Comparison of ENCODE assay signal across 19 cellular contexts in the genomic region with DNA sequence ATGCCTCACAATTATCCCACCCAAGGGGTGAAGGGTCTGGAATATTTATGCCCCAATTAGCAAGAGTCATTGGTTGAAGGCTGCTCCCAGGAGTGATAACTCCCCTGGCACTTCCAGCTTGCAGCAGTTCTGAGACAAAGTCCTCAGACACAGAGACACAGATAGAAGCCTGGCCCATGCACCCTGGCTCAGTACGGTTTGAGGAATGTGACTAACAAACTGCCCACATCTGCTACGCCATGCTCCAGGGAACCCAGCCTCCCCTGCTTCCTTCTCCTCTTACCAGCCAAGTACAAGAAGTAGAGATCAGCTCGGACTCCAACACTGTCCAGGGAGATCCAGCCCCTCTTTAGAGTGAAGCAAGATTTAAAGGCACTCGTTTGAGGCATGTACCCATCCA. TPM values are rescaled to one million over a fixed set of nuclear protein-coding genes. Genes with fewer than 3 reads are reported as not detected.
DNase-seq lines count a peak whose midpoint lies in the region; ATAC-seq, FAIRE-seq and TF ChIP-seq lines count a peak whose summit lies in the region.
"Had no signal": no experiment of that assay in that cellular context is flagged by ENCODE, and none has a peak within 500 bp of the region (broad histone marks: within the 10 kb centered on the region; RNA-seq: fewer than 3 reads in every experiment).

No MANE protein-coding gene starts in this region.

- no peak for TF ChIP-seq EP300 in GM12878 (IDR thresholded peaks at IDR 0.05; ENCODE audit: borderline replicate concordance in 1 of 2, control insufficient read depth in 1 of 2, low read depth in 2 of 2, low read length in 2 of 2)

- no peaks in the 10 kb centered on the region for H3F3A ChIP-seq in DOHH2 (ENCODE audit: control insufficient read depth, insufficient read depth)

- no peak overlapping the region for H2BK120ac ChIP-seq in mesenchymal stem cell (ENCODE audit: low read depth, low read length)

- H3K27ac ChIP-seq in DOHH2 (ENCODE audit: low read depth, low read length) = no peak overlapping the region
- no peak overlapping the region for H3K27ac ChIP-seq in GM12878 (ENCODE audit: control insufficient read depth, insufficient read depth)
- no peak overlapping the region for H3K27ac ChIP-seq in mesenchymal stem cell (ENCODE audit: low read length, poor library complexity, severe bottlenecking)

- H3K4me2 ChIP-seq in DOHH2 (ENCODE audit: low read length) (peak overlapping the region; percentile 0; the same call in 1 of the 2 replicates), GM12878 (ENCODE audit: control insufficient read depth, insufficient read depth) (no peak overlapping the region), mesenchymal stem cell (ENCODE audit: low read length, poor library complexity, severe bottlenecking) (no peak overlapping the region)

- no peak for TF ChIP-seq RAD21 in GM12878 (IDR thresholded peaks at IDR 0.05; ENCODE audit: insufficient read depth, low read depth, low read length)

- no peaks in the 10 kb centered on the region for H3K9me2 ChIP-seq in DOHH2 (replicated peaks; ENCODE audit: control insufficient read depth, low read length)

- H3K36me3 ChIP-seq in DOHH2 (ENCODE audit: control insufficient read depth, low read length) (no peaks in the 10 kb centered on the region), GM12878 (ENCODE audit: control insufficient read depth in 2 of 2, insufficient read depth in 2 of 2, low read length in 1 of 2) (no peaks in the 10 kb centered on the region), mesenchymal stem cell (ENCODE audit: control insufficient read depth in 1 of 2, insufficient read depth in 2 of 2, low read depth in 1 of 2, low read length in 2 of 2) (no peaks in the 10 kb centered on the region)

- H2AK5ac ChIP-seq in mesenchymal stem cell (ENCODE audit: low read length, severe bottlenecking) = no peak overlapping the region

- CTCF ChIA-PET in GM12878 (lab: Yijun Ruan, JAX) = interaction anchor here (1.0 to 3.7 kb wide), 4 partner anchors 9 to 85 kb away, joined by 3 to 9 read pairs (median 4); no protein-coding TSS in a partner anchor

- no peak overlapping the region for H3K23ac ChIP-seq in mesenchymal stem cell (ENCODE audit: low read length in 2 of 2)

- no peak overlapping the region for H2BK15ac ChIP-seq in mesenchymal stem cell (ENCODE audit: low read depth, poor library complexity, severe bottlenecking)

- no peaks in the 10 kb centered on the region for H3K9me3 Mint-ChIP-seq in stimulated activated effector memory CD8-positive, alpha-beta T cell treated with anti-CD3 and anti-CD28 coated beads, Interleukin-12 subunit alpha, Interleukin-12 subunit beta, amount 100 ng/mL, for 72 hours
- H3K9me3 Mint-ChIP-seq: activated naive CD8-positive, alpha-beta T cell treated with anti-CD3 and anti-CD28 coated beads, Interleukin-2, amount 10 ng/mL, durations not matched to agents 7 days and 5 days; activated T-helper 1 cell treated with anti-CD3 and anti-CD28 coated beads, Interleukin-12 subunit alpha, Interleukin-12 subunit beta, Interleukin-2, Interleukin-4 antibody, amounts not matched to agents 30 ng/mL and 10 ng/mL and 1 ng/mL, durations not matched to agents 14 hours and 24 hours and 36 hours; immature natural killer cell; neural crest cell had no signal

- peaks cover 2% of the 10 kb centered on the region; the same call in 1 of the 2 replicates for H3K27me3 ChIP-seq in DOHH2 (ENCODE audit: control insufficient read depth, low read length)
- no peaks in the 10 kb centered on the region; a peak in 2 of 4 replicates for H3K27me3 ChIP-seq in GM12878 (replicated peaks in 1 of 2; ENCODE audit: control insufficient read depth in 2 of 2, insufficient read depth in 2 of 2, low read length in 1 of 2)
- H3K27me3 ChIP-seq in mesenchymal stem cell (ENCODE audit: control insufficient read depth in 1 of 2, insufficient read depth in 1 of 2, low read length in 2 of 2) = no peaks in the 10 kb centered on the region

- H3K9ac ChIP-seq in GM12878 (ENCODE audit: control insufficient read depth, insufficient read depth, low read length) (no peak overlapping the region), mesenchymal stem cell (ENCODE audit: low read length) (no peak overlapping the region)

- H3K27ac Mint-ChIP-seq in stimulated activated effector memory CD8-positive, alpha-beta T cell treated with anti-CD3 and anti-CD28 coated beads, Interleukin-12 subunit alpha, Interleukin-12 subunit beta, amount 100 ng/mL, for 72 hours = no peak overlapping the region
- H3K27ac Mint-ChIP-seq: activated naive CD8-positive, alpha-beta T cell treated with anti-CD3 and anti-CD28 coated beads, Interleukin-2, amount 10 ng/mL, durations not matched to agents 7 days and 5 days; activated T-helper 1 cell treated with anti-CD3 and anti-CD28 coated beads, Interleukin-12 subunit alpha, Interleukin-12 subunit beta, Interleukin-2, Interleukin-4 antibody, amounts not matched to agents 30 ng/mL and 10 ng/mL and 1 ng/mL, durations not matched to agents 14 hours and 24 hours and 36 hours; immature natural killer cell had no signal

- H2AFZ ChIP-seq in GM12878 (ENCODE audit: control insufficient read depth, low read depth, low read length) (no peak overlapping the region), mesenchymal stem cell (ENCODE audit: low read depth, low read length) (peak overlapping the region; percentile 1)

- H3K4me3 Mint-ChIP-seq in stimulated activated effector memory CD8-positive, alpha-beta T cell treated with anti-CD3 and anti-CD28 coated beads, Interleukin-12 subunit alpha, Interleukin-12 subunit beta, amount 100 ng/mL, for 72 hours = no peak overlapping the region
- H3K4me3 Mint-ChIP-seq: activated naive CD8-positive, alpha-beta T cell treated with anti-CD3 and anti-CD28 coated beads, Interleukin-2, amount 10 ng/mL, durations not matched to agents 7 days and 5 days; activated T-helper 1 cell treated with anti-CD3 and anti-CD28 coated beads, Interleukin-12 subunit alpha, Interleukin-12 subunit beta, Interleukin-2, Interleukin-4 antibody, amounts not matched to agents 30 ng/mL and 10 ng/mL and 1 ng/mL, durations not matched to agents 14 hours and 24 hours and 36 hours; immature natural killer cell; neural crest cell had no signal

- peak overlapping the region in 1 of 2 experiments; percentile 4 for H3K14ac ChIP-seq in mesenchymal stem cell (ENCODE audit: low read length in 2 of 2)

- H3K4me3 ChIP-seq in DOHH2 (ENCODE audit: low read length) (no peak overlapping the region), GM12878 (no peak overlapping the region), mesenchymal stem cell (ENCODE audit: insufficient read depth in 1 of 2, low read depth in 1 of 2, low read length in 2 of 2) (no peak overlapping the region)

- RAD21 ChIA-PET in GM12878 (lab: Charles Lee; ENCODE audit: unreplicated experiment) = interaction anchor here (1.7 kb wide), 1 partner anchor 106 kb away, joined by 3 read pairs; no protein-coding TSS in a partner anchor

- H3K4me1 Mint-ChIP-seq in stimulated activated effector memory CD8-positive, alpha-beta T cell treated with anti-CD3 and anti-CD28 coated beads, Interleukin-12 subunit alpha, Interleukin-12 subunit beta, amount 100 ng/mL, for 72 hours = no peaks in the 10 kb centered on the region
- H3K4me1 Mint-ChIP-seq: immature natural killer cell had no signal

- H4K20me1 ChIP-seq in DOHH2 (ENCODE audit: control insufficient read depth, insufficient read depth, low read depth, low read length) (no peaks in the 10 kb centered on the region), GM12878 (ENCODE audit: control insufficient read depth, insufficient read depth) (no peaks in the 10 kb centered on the region)

- no peak overlapping the region for H2BK12ac ChIP-seq in mesenchymal stem cell (ENCODE audit: low read length in 2 of 2)

- POLR2A ChIA-PET in GM12878 (lab: Charles Lee) = no interaction called here

- peak overlapping the region; percentile 68 for H4K8ac ChIP-seq in mesenchymal stem cell (ENCODE audit: low read length)

- intact Hi-C loops in GM12878 (cut with micrococcal nuclease; ENCODE audit: unreplicated experiment) = no loop called here

- no peaks in the 10 kb centered on the region for H3K79me1 ChIP-seq in mesenchymal stem cell (replicated peaks; ENCODE audit: low read length, poor library complexity, severe bottlenecking)

- H3K9me3 ChIP-seq in DOHH2 (ENCODE audit: control insufficient read depth, insufficient read depth, low read length) (no peaks in the 10 kb centered on the region), GM12878 (replicated peaks; ENCODE audit: control insufficient read depth, insufficient read depth, low read length) (no peaks in the 10 kb centered on the region), mesenchymal stem cell (ENCODE audit: control insufficient read depth, low read length) (no peaks in the 10 kb centered on the region)

- peak; percentile 18; the same call in 2 of the 3 replicates for ATAC-seq in GM12878
- ATAC-seq in stimulated activated effector memory CD8-positive, alpha-beta T cell treated with anti-CD3 and anti-CD28 coated beads, Interleukin-12 subunit alpha, Interleukin-12 subunit beta, amount 100 ng/mL, for 72 hours = peak; percentile 16

- no peaks in the 10 kb centered on the region for H3K79me2 ChIP-seq in DOHH2 (ENCODE audit: control insufficient read depth, low read length)
- no peaks in the 10 kb centered on the region for H3K79me2 ChIP-seq in GM12878 (ENCODE audit: control insufficient read depth, insufficient read depth, low read length)

- SMC1A ChIA-PET in GM12878 (lab: Charles Lee; ENCODE audit: uncharacterized antibody, unreplicated experiment) = interaction anchor here (0.6 to 1.9 kb wide), 5 partner anchors 10 to 702 kb away, joined by 3 to 5 read pairs (median 3); no protein-coding TSS in a partner anchor

- TF ChIP-seq POLR2A in GM12878 (IDR thresholded peaks at IDR 0.05; ENCODE audit: low read depth, low read length) = no peak

- no peak for TF ChIP-seq CTCF in DOHH2 (IDR thresholded peaks at IDR 0.05; ENCODE audit: low read depth, low read length, poor library complexity, severe bottlenecking)
- no peak for TF ChIP-seq CTCF in GM12878 (IDR thresholded peaks at IDR 0.05 in 2 of 3, conservative IDR thresholded peaks at IDR 0.05 in 1 of 3; ENCODE audit: control insufficient read depth in 2 of 3, extremely low read depth in 1 of 3, insufficient read depth in 1 of 3, low read depth in 3 of 3, low read length in 3 of 3)

- in situ Hi-C loops in GM12878 (cut with MboI) = no loop called here

- no peaks in the 10 kb centered on the region for H3K36me3 Mint-ChIP-seq in stimulated activated effector memory CD8-positive, alpha-beta T cell treated with anti-CD3 and anti-CD28 coated beads, Interleukin-12 subunit alpha, Interleukin-12 subunit beta, amount 100 ng/mL, for 72 hours
- H3K36me3 Mint-ChIP-seq: activated naive CD8-positive, alpha-beta T cell treated with anti-CD3 and anti-CD28 coated beads, Interleukin-2, amount 10 ng/mL, durations not matched to agents 7 days and 5 days; immature natural killer cell had no signal

- DNase-seq in GM12878 (ENCODE audit: low read depth, low spot score) = no peak
- DNase-seq in mesenchymal stem cell = no peak
- no peak for DNase-seq in stimulated activated effector memory CD8-positive, alpha-beta T cell treated with anti-CD3 and anti-CD28 coated beads, Interleukin-12 subunit alpha, Interleukin-12 subunit beta, amount 100 ng/mL, for 72 hours (ENCODE audit: low spot score in 2 of 2)
- DNase-seq in DMS153 treated with DMSO at 0.1 percent for 48 hours (lab: John Stamatoyannopoulos, UW; ENCODE audit: unreplicated experiment) = no peak
- no peak for DNase-seq in HuH-7.5 (ENCODE audit: low spot score)
- no peak for DNase-seq in islet precursor cell
- DNase-seq in stimulated activated CD4-positive, alpha-beta T cell treated with anti-CD3 and anti-CD28 coated beads, Interleukin-4, amount 100 ng/mL, for 1 hour = no peak
- DNase-seq: activated CD4-positive, CD25-positive, alpha-beta regulatory T cell; activated naive CD8-positive, alpha-beta T cell treated with anti-CD3 and anti-CD28 coated beads, Interleukin-2, amount 10 ng/mL, durations not matched to agents 7 days and 5 days; dermis blood vessel endothelial cell; immature natural killer cell; Karpas-422; NCI-H1105 treated with DMSO at 0.1 percent for 48 hours; NCI-H526 treated with DMSO at 0.1 percent for 48 hours; SHP77; stimulated activated naive CD4-positive, alpha-beta T cell treated with Interleukin-2 at 50 U/mL for 16 hours had no signal

- WGBS in GM12878 (ENCODE audit: insufficient coverage, insufficient replicate concordance, low lambda C conversion rate, missing lambda C conversion rate) = 3% methylated on average over 4 of the region's 4 CpGs
- WGBS in mesenchymal stem cell = 75% methylated on average over 4 of the region's 4 CpGs

- H2BK5ac ChIP-seq in mesenchymal stem cell (ENCODE audit: low read depth, low read length, poor library complexity, severe bottlenecking) = no peak overlapping the region

- H3K4me1 ChIP-seq in DOHH2 (ENCODE audit: control insufficient read depth, low read length) (peaks cover 12% of the 10 kb centered on the region), GM12878 (ENCODE audit: control insufficient read depth, insufficient read depth, low read length) (no peaks in the 10 kb centered on the region), mesenchymal stem cell (ENCODE audit: control insufficient read depth, insufficient read depth, low read depth, low read length) (no peaks in the 10 kb centered on the region)

- no peak overlapping the region for H3K4ac ChIP-seq in mesenchymal stem cell (ENCODE audit: low read depth in 1 of 2, low read length in 2 of 2)

- H3K18ac ChIP-seq in mesenchymal stem cell (ENCODE audit: low read depth in 1 of 2, low read length in 2 of 2) = no peak overlapping the region

- H4K91ac ChIP-seq in mesenchymal stem cell (ENCODE audit: low read length) = peak overlapping the region; percentile 54

- FAIRE-seq in GM12878 (lab: Jason Lieb, UNC) = no peak

- no TSS peak for BruUV-seq in GM12878 (replicated peaks; lab: Mats Ljungman, UMichigan)

RNA-seq across cellular contexts. Expression of a gene that starts 48.5 kb away (rescaled TPM):
- 66.1 and 72.4 TPM in 2 replicates for total RNA-seq in GM12878 (2013; cell fraction: nucleolus; rRNA removed)
- total RNA-seq in GM12878 (2014; rRNA removed) (11.3 and 13.0 TPM in 2 replicates), GM12878 (2014; rRNA removed; fragmentation: Illumina TruSeq; extraction: Trizol) (13.8 and 15.4 TPM in 2 replicates), GM12878 (2021) (11.6 and 13.4 TPM in 2 replicates)
- polyA plus RNA-seq in GM12878 (2011; ENCODE audit: low read depth) = 18.1 TPM
- polyA plus RNA-seq in GM12878 (2011; rRNA removed) (40.6 and 48.9 TPM in 2 replicates), GM12878 (2014; fragmentation: Illumina TruSeq; extraction: Trizol) (16.1 and 23.7 TPM in 2 replicates), GM12878 (2014; fragmentation: Nextera tagmentation; extraction: Ambion mirVana) (1 to 10 TPM; 3.5 to 4.6 TPM), GM12878 (2014; rRNA removed) (15.4 and 17.5 TPM in 2 replicates), GM12878 (2016; fragmentation: Nextera tagmentation; extraction: Ambion mirVana) (10 to 100 TPM; 12.0 to 14.2 TPM)
- polyA plus RNA-seq in GM12878 (2011; cell fraction: cytosol; rRNA removed) = 15.6 and 17.6 TPM in 2 replicates
- polyA plus RNA-seq in GM12878 (2011; cell fraction: nucleus; rRNA removed) = 119 and 146 TPM in 2 replicates
- polyA plus RNA-seq in GM12878 (2012) = 7.4 and 7.7 TPM in 2 replicates
- polyA minus RNA-seq in GM12878 (2011; rRNA and poly(A)+ RNA removed) = 37.3 and 46.3 TPM in 2 replicates
- polyA minus RNA-seq in GM12878 (2011; cell fraction: cytosol; rRNA and poly(A)+ RNA removed) = 15.2 and 16.0 TPM in 2 replicates
- polyA minus RNA-seq in GM12878 (2011; cell fraction: nucleus; rRNA and poly(A)+ RNA removed) = 55.7 and 73.1 TPM in 2 replicates
- 9.0 TPM for polyA plus RNA-seq in mesenchymal stem cell (2013, experiment 1 of 2)
- 10.0 TPM for polyA plus RNA-seq in mesenchymal stem cell (2013, experiment 2 of 2)
